24 cellular contexts compared by ENCODE assay signal in the genomic region with DNA sequence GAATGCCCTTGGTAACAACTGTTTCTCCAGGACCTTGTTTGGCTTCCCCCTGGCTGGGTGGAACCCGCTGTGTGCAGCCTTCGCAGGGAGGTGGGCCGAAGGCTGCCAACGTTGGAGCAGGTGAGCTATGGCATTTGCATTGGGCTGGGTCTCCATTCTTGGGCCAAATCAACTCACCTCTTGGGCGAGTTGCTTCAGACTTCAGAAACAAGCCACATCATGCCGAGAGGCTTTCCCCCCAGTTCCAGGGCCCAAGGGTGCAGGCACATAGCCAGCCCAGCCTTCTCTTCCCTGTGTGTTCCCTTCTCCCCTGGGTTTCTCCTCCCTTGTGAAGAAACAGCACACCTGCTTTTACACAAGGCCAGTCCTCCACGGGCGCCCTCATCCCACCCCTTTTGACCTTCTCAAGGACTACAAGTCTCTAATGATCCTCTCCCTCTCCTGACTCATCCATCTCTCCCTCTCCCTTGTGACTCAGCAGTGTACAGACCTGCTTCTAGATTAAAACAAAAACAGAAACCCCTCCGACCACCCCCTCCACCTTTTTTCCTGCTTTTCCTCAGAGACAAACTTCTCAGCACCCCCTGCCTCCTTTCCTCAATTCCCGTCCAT. TPM values are rescaled to one million over a fixed set of nuclear protein-coding genes. Genes with fewer than 3 reads are reported as not detected.
DNase-seq lines count a peak whose midpoint lies in the region; ATAC-seq, FAIRE-seq and TF ChIP-seq lines count a peak whose summit lies in the region.
"Had no signal": no experiment of that assay in that cellular context is flagged by ENCODE, and none has a peak within 500 bp of the region (broad histone marks: within the 10 kb centered on the region; RNA-seq: fewer than 3 reads in every experiment).

No MANE protein-coding gene starts in this region.

- TF ChIP-seq CTCF in K562 (IDR thresholded peaks at IDR 0.05 in 2 of 3, conservative IDR thresholded peaks at IDR 0.05 in 1 of 3; ENCODE audit: insufficient read depth in 2 of 3, low read depth in 1 of 3, low read length in 3 of 3): no peak
- TF ChIP-seq CTCF in type B pancreatic cell (conservative IDR thresholded peaks at IDR 0.05): no peak

- no TSS peak for BruUV-seq in K562 (replicated peaks; lab: Mats Ljungman, UMichigan)

- H2AFZ ChIP-seq in K562 (ENCODE audit: low read depth, low read length): no peak overlapping the region

- no peak for TF ChIP-seq RAD21 in K562 (CRISPR knock-in tag; conservative IDR thresholded peaks at IDR 0.05 in 1 of 2, IDR thresholded peaks at IDR 0.05 in 1 of 2)

- intact Hi-C loops in K562 (cut with micrococcal nuclease): loop anchor here (5.0 kb wide), 1 partner anchor 227 kb away; no protein-coding TSS in a partner anchor

- no peaks in the 10 kb centered on the region for H3K36me3 Mint-ChIP-seq in type B pancreatic cell
- H3K36me3 Mint-ChIP-seq: activated naive CD4-positive, alpha-beta T cell treated with anti-CD3 and anti-CD28 coated beads, Interleukin-2, amount 50 U/mL, for 72 hours; CD8-positive, alpha-beta T cell; stimulated activated naive B cell treated with anti-CD40 and anti-IgM and Interleukin-4, amounts not matched to agents 10 μg/mL and 1 μg/mL and 100 μg/mL, for 72 hours had no signal

- no peak overlapping the region for H3K4me2 ChIP-seq in K562 (ENCODE audit: insufficient read depth, low read length)

- no peaks in the 10 kb centered on the region for H3K4me1 Mint-ChIP-seq in type B pancreatic cell (ENCODE audit: unreplicated experiment)
- H3K4me1 Mint-ChIP-seq: activated CD4-positive, alpha-beta T cell treated with anti-CD3 and anti-CD28 coated beads, Interleukin-2, amount 10 ng/mL, durations not matched to agents 24 days and 14 days; stimulated activated naive B cell treated with anti-CD40 and anti-IgM and Interleukin-4, amounts not matched to agents 10 μg/mL and 1 μg/mL and 100 μg/mL, for 72 hours had no signal

- H3K9me3 Mint-ChIP-seq in type B pancreatic cell: peaks cover 5% of the 10 kb centered on the region
- H3K9me3 Mint-ChIP-seq: activated CD4-positive, alpha-beta T cell treated with anti-CD3 and anti-CD28 coated beads, Interleukin-2, amount 10 ng/mL, durations not matched to agents 24 days and 14 days; activated naive CD4-positive, alpha-beta T cell treated with anti-CD3 and anti-CD28 coated beads, Interleukin-2, amount 50 U/mL, for 72 hours; CD8-positive, alpha-beta T cell had no signal

- peaks cover 2 to 38% of the 10 kb centered on the region in 2 experiments; a peak in 3 of 5 replicates for H3K27me3 ChIP-seq in K562 (ENCODE audit: control insufficient read depth in 2 of 2, insufficient read depth in 2 of 2, low read length in 2 of 2)
- H3K27me3 ChIP-seq: colonic mucosa had no signal

- CTCF ChIA-PET in K562 (lab: Yijun Ruan, JAX; ENCODE audit: low intra/inter-chr PET ratio): no interaction called here

- no peaks in the 10 kb centered on the region for H4K20me1 ChIP-seq in K562 (replicated peaks; ENCODE audit: control insufficient read depth, insufficient read depth, low read length)

- no peak overlapping the region for H3K9ac ChIP-seq in K562 (ENCODE audit: insufficient read depth in 1 of 2, low read depth in 2 of 2, low read length in 2 of 2)

- peak; percentile 44; the same call in 1 of the 3 replicates for ATAC-seq in K562
- ATAC-seq in HG03378 (IDR thresholded peaks at IDR 0.05; ENCODE audit: unreplicated experiment): no peak
- ATAC-seq: activated naive CD4-positive, alpha-beta T cell treated with anti-CD3 and anti-CD28 coated beads, Interleukin-2, amount 50 U/mL, for 72 hours; CD8-positive, alpha-beta T cell; sciatic nerve; stimulated activated naive B cell treated with anti-CD40 and anti-IgM and Interleukin-4, amounts not matched to agents 10 μg/mL and 1 μg/mL and 100 μg/mL, for 72 hours had no signal

- H3K9me1 ChIP-seq in K562 (ENCODE audit: control insufficient read depth, insufficient read depth, low read length): no peaks in the 10 kb centered on the region

- peaks cover 6% of the 10 kb centered on the region for H3K27me3 Mint-ChIP-seq in type B pancreatic cell
- H3K27me3 Mint-ChIP-seq: activated CD4-positive, alpha-beta T cell treated with anti-CD3 and anti-CD28 coated beads, Interleukin-2, amount 10 ng/mL, durations not matched to agents 24 days and 14 days had no signal

- POLR2A ChIA-PET in K562 (lab: Yijun Ruan, JAX): no interaction called here

- H3K36me3 ChIP-seq in K562 (ENCODE audit: control insufficient read depth, insufficient read depth, low read length): no peaks in the 10 kb centered on the region
- H3K36me3 ChIP-seq: colonic mucosa had no signal

- peak overlapping the region; percentile 52 for H3K27ac Mint-ChIP-seq in type B pancreatic cell
- H3K27ac Mint-ChIP-seq: activated CD4-positive, alpha-beta T cell treated with anti-CD3 and anti-CD28 coated beads, Interleukin-2, amount 10 ng/mL, durations not matched to agents 24 days and 14 days; activated naive CD4-positive, alpha-beta T cell treated with anti-CD3 and anti-CD28 coated beads, Interleukin-2, amount 50 U/mL, for 72 hours; CD8-positive, alpha-beta T cell; stimulated activated naive B cell treated with anti-CD40 and anti-IgM and Interleukin-4, amounts not matched to agents 10 μg/mL and 1 μg/mL and 100 μg/mL, for 72 hours had no signal

- in situ Hi-C loops in K562 (cut with MboI): loop anchor here (25.0 kb wide), 1 partner anchor 1912 kb away; no protein-coding TSS in a partner anchor

- H3K79me2 ChIP-seq in K562 (ENCODE audit: control insufficient read depth, insufficient read depth, low read length): no peaks in the 10 kb centered on the region

- no peak overlapping the region for H3K27ac ChIP-seq in K562 (ENCODE audit: extremely low read depth, low read depth, low read length)
- H3K27ac ChIP-seq: colonic mucosa had no signal

- 4% methylated on average over 9 of the region's 10 CpGs for WGBS in K562 (ENCODE audit: insufficient coverage, low coverage, missing lambda C conversion rate)

- no peaks in the 10 kb centered on the region; a peak in 1 of 5 replicates for H3K4me1 ChIP-seq in K562 (replicated peaks in 1 of 2; ENCODE audit: control insufficient read depth in 2 of 2, insufficient read depth in 2 of 2, low read length in 2 of 2)
- H3K4me1 ChIP-seq: colonic mucosa had no signal

- H3K4me3 Mint-ChIP-seq in type B pancreatic cell: no peak overlapping the region
- H3K4me3 Mint-ChIP-seq: activated CD4-positive, alpha-beta T cell treated with anti-CD3 and anti-CD28 coated beads, Interleukin-2, amount 10 ng/mL, durations not matched to agents 24 days and 14 days; CD8-positive, alpha-beta T cell; stimulated activated naive B cell treated with anti-CD40 and anti-IgM and Interleukin-4, amounts not matched to agents 10 μg/mL and 1 μg/mL and 100 μg/mL, for 72 hours had no signal

- no peaks in the 10 kb centered on the region for H3K9me3 ChIP-seq in K562 (replicated peaks; ENCODE audit: control insufficient read depth, insufficient read depth, low read depth, low read length)
- H3K9me3 ChIP-seq: colonic mucosa had no signal

- no peak for FAIRE-seq in K562 (lab: Jason Lieb, UNC)
- FAIRE-seq: endometrium, GM12891, H54, islet of Langerhans had no signal

- TF ChIP-seq POLR2A in K562 (conservative IDR thresholded peaks at IDR 0.05): no peak

- no peak for TF ChIP-seq EP300 in K562 (IDR thresholded peaks at IDR 0.05; ENCODE audit: low read length)

- DNase-seq in HPDE6-E6E7 (ENCODE audit: extremely low spot score) (peak; percentile 97), K562 (ENCODE audit: extremely low read depth in 1 of 4, low spot score in 3 of 4) (peak in 2 of 4 experiments; percentile 6 to 17), islet precursor cell (peak; percentile 72), type B pancreatic cell (ENCODE audit: extremely low spot score, unreplicated experiment) (no peak), midbrain (lab: John Stamatoyannopoulos, UW) (no peak), NCI-H526 (lab: John Stamatoyannopoulos, UW) (no peak)
- DNase-seq: activated CD4-positive, alpha-beta T cell treated with anti-CD3 and anti-CD28 coated beads, Interleukin-2, amount 10 ng/mL, durations not matched to agents 24 days and 14 days; CD8-positive, alpha-beta T cell; colonic mucosa; DMS53; IMR-90; MM.1S; NCI-H1436 treated with DMSO at 0.1 percent for 48 hours; NCI-H774; OCI-M1; stimulated activated naive B cell treated with anti-CD40 and anti-IgM and Interleukin-4, amounts not matched to agents 10 μg/mL and 1 μg/mL and 100 μg/mL, for 72 hours; T-helper 1 cell had no signal

- no peak overlapping the region for H3K4me3 ChIP-seq in K562
- H3K4me3 ChIP-seq: colonic mucosa had no signal

RNA-seq across cellular contexts. Expression of a gene that starts 41.6 kb away (rescaled TPM):
- 1.5 TPM in 1 of 2 replicates, not detected in the other for total RNA-seq in K562 (2011; cell fraction: chromatin; rRNA removed; ENCODE audit: low replicate concordance)
- total RNA-seq in K562 (2011; cell fraction: nucleolus; rRNA removed): not detected in 2 replicates
- not detected in 2 replicates for total RNA-seq in K562 (2011; cell fraction: nucleoplasm; rRNA removed)
- total RNA-seq in K562 (2014; rRNA removed): not detected in 2 replicates
- total RNA-seq in K562 (2014; rRNA removed; fragmentation: Illumina TruSeq; extraction: Trizol): 0.29 TPM in 1 of 2 replicates, not detected in the other
- not detected in 2 replicates for total RNA-seq in K562 (2015; rRNA removed; fragmentation: Illumina TruSeq; extraction: Trizol)
- not detected in 2 replicates for total RNA-seq in K562 (2021)
- polyA plus RNA-seq in K562 (2011; rRNA removed): 0.35 and 0.36 TPM in 2 replicates
- 0.28 TPM in 1 of 2 replicates, not detected in the other for polyA plus RNA-seq in K562 (2011; cell fraction: cytosol; rRNA removed)
- polyA plus RNA-seq in K562 (2011; cell fraction: nucleus; rRNA removed): 0.69 TPM in 1 of 2 replicates, not detected in the other
- polyA plus RNA-seq in K562 (2012): 0.15 TPM in 1 of 2 replicates, not detected in the other
- polyA plus RNA-seq in K562 (2014; fragmentation: Illumina TruSeq; extraction: Trizol): not detected in 2 replicates
- polyA plus RNA-seq in K562 (2014; fragmentation: Nextera tagmentation; extraction: Ambion mirVana): under 1 TPM in 1 of 2 experiments, not detected in 1; 0.34 TPM
- polyA plus RNA-seq in K562 (2014; rRNA removed): 0.40 TPM in 1 of 2 replicates, not detected in the other
- not detected in 2 replicates for polyA minus RNA-seq in K562 (2011; rRNA and poly(A)+ RNA removed)
- polyA minus RNA-seq in K562 (2011; cell fraction: cytosol; rRNA and poly(A)+ RNA removed): not detected in 2 replicates
- not detected in 2 replicates for polyA minus RNA-seq in K562 (2011; cell fraction: nucleus; rRNA and poly(A)+ RNA removed)
- total RNA-seq in type B pancreatic cell (ENCODE audit: low replicate concordance): 0.63 TPM in 1 of 2 replicates, not detected in the other
- total RNA-seq: IMR-90, sciatic nerve had no signal

RNA-seq across cellular contexts. Expression of a gene that starts 50.1 kb away (rescaled TPM):
- total RNA-seq in K562 (2011; cell fraction: chromatin; rRNA removed; ENCODE audit: low replicate concordance): 0.60 and 0.67 TPM in 2 replicates
- 0.33 and 0.66 TPM in 2 replicates for total RNA-seq in K562 (2011; cell fraction: nucleolus; rRNA removed)
- total RNA-seq in K562 (2011; cell fraction: nucleoplasm; rRNA removed): 0.81 TPM in 1 of 2 replicates, not detected in the other
- total RNA-seq in K562 (2014; rRNA removed) (not detected in 2 replicates), K562 (2014; rRNA removed; fragmentation: Illumina TruSeq; extraction: Trizol) (0.15 TPM in 1 of 2 replicates, not detected in the other), K562 (2015; rRNA removed; fragmentation: Illumina TruSeq; extraction: Trizol) (not detected in 2 replicates), K562 (2021) (not detected in 2 replicates), type B pancreatic cell (ENCODE audit: low replicate concordance) (0.46 and 0.52 TPM in 2 replicates)
- polyA plus RNA-seq in K562 (2011; rRNA removed) (0.11 TPM in 2 replicates), K562 (2014; fragmentation: Illumina TruSeq; extraction: Trizol) (not detected in 2 replicates), K562 (2014; fragmentation: Nextera tagmentation; extraction: Ambion mirVana) (under 1 TPM in 1 of 2 experiments, not detected in 1; 0.08 TPM), K562 (2014; rRNA removed) (0.23 TPM in 1 of 2 replicates, not detected in the other)
- not detected in 2 replicates for polyA plus RNA-seq in K562 (2011; cell fraction: cytosol; rRNA removed)
- 0.17 and 0.46 TPM in 2 replicates for polyA plus RNA-seq in K562 (2011; cell fraction: nucleus; rRNA removed)
- polyA plus RNA-seq in K562 (2012): 0.14 and 0.18 TPM in 2 replicates
- not detected in 2 replicates for polyA minus RNA-seq in K562 (2011; rRNA and poly(A)+ RNA removed)
- polyA minus RNA-seq in K562 (2011; cell fraction: cytosol; rRNA and poly(A)+ RNA removed): not detected in 2 replicates
- 0.33 and 0.67 TPM in 2 replicates for polyA minus RNA-seq in K562 (2011; cell fraction: nucleus; rRNA and poly(A)+ RNA removed)
- total RNA-seq: sciatic nerve had no signal

RNA-seq across cellular contexts. Expression of a gene that starts 54.5 kb away (rescaled TPM):
- not detected in 2 replicates for total RNA-seq in K562 (2011; cell fraction: chromatin; rRNA removed; ENCODE audit: low replicate concordance)
- total RNA-seq in K562 (2011; cell fraction: nucleolus; rRNA removed): not detected in 2 replicates
- not detected in 2 replicates for total RNA-seq in K562 (2011; cell fraction: nucleoplasm; rRNA removed)
- total RNA-seq in K562 (2014; rRNA removed) (not detected in 2 replicates), K562 (2014; rRNA removed; fragmentation: Illumina TruSeq; extraction: Trizol) (not detected in 2 replicates), K562 (2015; rRNA removed; fragmentation: Illumina TruSeq; extraction: Trizol) (not detected in 2 replicates), K562 (2021) (0.16 TPM in 1 of 2 replicates, not detected in the other), type B pancreatic cell (ENCODE audit: low replicate concordance) (20.5 and 71.7 TPM in 2 replicates)
- polyA plus RNA-seq in K562 (2011; rRNA removed) (0.04 TPM in 1 of 2 replicates, not detected in the other), K562 (2014; fragmentation: Illumina TruSeq; extraction: Trizol) (0.03 TPM in 1 of 2 replicates, not detected in the other), K562 (2014; fragmentation: Nextera tagmentation; extraction: Ambion mirVana) (not detected), K562 (2014; rRNA removed) (not detected in 2 replicates)
- polyA plus RNA-seq in K562 (2011; cell fraction: cytosol; rRNA removed): not detected in 2 replicates
- 0.04 TPM in 1 of 2 replicates, not detected in the other for polyA plus RNA-seq in K562 (2011; cell fraction: nucleus; rRNA removed)
- not detected in 2 replicates for polyA plus RNA-seq in K562 (2012)
- polyA minus RNA-seq in K562 (2011; rRNA and poly(A)+ RNA removed): not detected in 2 replicates
- not detected in 2 replicates for polyA minus RNA-seq in K562 (2011; cell fraction: cytosol; rRNA and poly(A)+ RNA removed)
- polyA minus RNA-seq in K562 (2011; cell fraction: nucleus; rRNA and poly(A)+ RNA removed): not detected in 2 replicates
- total RNA-seq: activated CD4-positive, alpha-beta T cell treated with anti-CD3 and anti-CD28 coated beads, Interleukin-2, amount 10 ng/mL, durations not matched to agents 24 days and 14 days; activated naive CD4-positive, alpha-beta T cell treated with anti-CD3 and anti-CD28 coated beads, Interleukin-2, amount 50 U/mL, for 72 hours; CD8-positive, alpha-beta T cell had no signal

Comparison
In these comparisons a context has a peak if more than half of its experiments do, and no peak if none do; other contexts are left out.
1. DNase-seq: peak in HPDE6-E6E7 (single experiment) and islet precursor cell (single experiment); none in type B pancreatic cell (single experiment), midbrain (single experiment) and NCI-H526 (0 of 2).
2. RNA of a gene that starts 54.5 kb away (total RNA-seq): 20.5 to 71.7 TPM in type B pancreatic cell; 0.16 TPM in K562; every median in the first group is over 10 times any median in the second.